Comparison of ENCODE assay signal across 13 cellular contexts in genomic region chr1:51285055-51285454, GRCh38. TPM values are rescaled to one million over a fixed set of nuclear protein-coding genes. Genes with fewer than 3 reads are reported as not detected.
DNase-seq lines count a peak whose midpoint lies in the region; ATAC-seq and TF ChIP-seq lines count a peak whose summit lies in the region.
"Had no signal": no experiment of that assay in that cellular context is flagged by ENCODE, and none has a peak within 500 bp of the region (broad histone marks: within the 10 kb centered on the region; RNA-seq: fewer than 3 reads in every experiment).

No MANE protein-coding gene starts in this region.

- no peaks in the 10 kb centered on the region for H3K9me3 Mint-ChIP-seq in activated T-helper 17 cell treated with anti-CD3 and anti-CD28 coated beads, Interleukin-2, amount 50 U/mL, for 72 hours
- H3K9me3 Mint-ChIP-seq: HFFc6 had no signal

- H3K36me3 Mint-ChIP-seq in activated T-helper 17 cell treated with anti-CD3 and anti-CD28 coated beads, Interleukin-2, amount 50 U/mL, for 72 hours (ENCODE audit: low read depth), result no peaks in the 10 kb centered on the region

- peaks cover 0 to 9% of the 10 kb centered on the region in 2 donors for H3K36me3 ChIP-seq in gastroesophageal sphincter

- H3K27ac ChIP-seq in gastroesophageal sphincter, result no peak overlapping the region

- H3K9me3 ChIP-seq in gastroesophageal sphincter, result no peaks in the 10 kb centered on the region

- DNase-seq in mesenteric fat pad (ENCODE audit: low spot score) (no peak), lower leg skin (ENCODE audit: low spot score in 2 of 2) (no peak)
- DNase-seq: activated CD4-positive, alpha-beta T cell treated with anti-CD3 and anti-CD28 coated beads, Interleukin-2, amount 50 U/mL, for 48 hours; HFFc6; mesenchymal stem cell; NCI-H1436 treated with DMSO at 0.1 percent for 48 hours; SHP77 had no signal

- no peaks in the 10 kb centered on the region for H3K4me1 ChIP-seq in gastroesophageal sphincter

- peaks cover 15% of the 10 kb centered on the region for H3K4me1 Mint-ChIP-seq in activated T-helper 17 cell treated with anti-CD3 and anti-CD28 coated beads, Interleukin-2, amount 50 U/mL, for 72 hours

- H3K27me3 Mint-ChIP-seq in activated T-helper 17 cell treated with anti-CD3 and anti-CD28 coated beads, Interleukin-2, amount 50 U/mL, for 72 hours, result no peaks in the 10 kb centered on the region

- no peaks in the 10 kb centered on the region for H3K27me3 ChIP-seq in gastroesophageal sphincter

- H3K4me3 ChIP-seq in gastroesophageal sphincter, result no peak overlapping the region
- no peak overlapping the region for H3K4me3 ChIP-seq in lower leg skin (ENCODE audit: low read depth, poor library complexity, severe bottlenecking)

- 93% methylated on average over 1 of the region's 1 CpG; no CpG with 5 or more reads in 1 of the 2 donors for WGBS in gastroesophageal sphincter (ENCODE audit: low coverage in 1 of 2), 2 donors
- 85 to 89% methylated on average over 1 of the region's 1 CpG for WGBS in lower leg skin, 2 donors

- TF ChIP-seq POLR2A in gastroesophageal sphincter (IDR thresholded peaks at IDR 0.05), result no peak
- TF ChIP-seq POLR2A in lower leg skin (IDR thresholded peaks at IDR 0.05), result no peak

- peak overlapping the region; percentile 37 for H3K4me3 Mint-ChIP-seq in activated T-helper 17 cell treated with anti-CD3 and anti-CD28 coated beads, Interleukin-2, amount 50 U/mL, for 72 hours
- H3K4me3 Mint-ChIP-seq: HFFc6 had no signal

- intact Hi-C loops in lower leg skin (cut with DNase I; ENCODE audit: low total_unique reads), result no loop called here

- TF ChIP-seq EP300 in gastroesophageal sphincter (IDR thresholded peaks at IDR 0.05), result no peak

- peak overlapping the region; percentile 75 for H3K27ac Mint-ChIP-seq in activated T-helper 17 cell treated with anti-CD3 and anti-CD28 coated beads, Interleukin-2, amount 50 U/mL, for 72 hours
- H3K27ac Mint-ChIP-seq: HFFc6 had no signal

- ATAC-seq in GM18519 (IDR thresholded peaks at IDR 0.05; ENCODE audit: low FRiP score, unreplicated experiment), result peak; percentile 89
- ATAC-seq in GM19467 (IDR thresholded peaks at IDR 0.05; ENCODE audit: unreplicated experiment), result peak; percentile 89
- peak; percentile 86 for ATAC-seq in HG03039 (IDR thresholded peaks at IDR 0.05; ENCODE audit: unreplicated experiment)
- peak; percentile 88 for ATAC-seq in activated T-helper 17 cell treated with anti-CD3 and anti-CD28 coated beads, Interleukin-2, amount 50 U/mL, for 72 hours (replicated peaks)
- no peak for ATAC-seq in gastroesophageal sphincter
- no peak for ATAC-seq in esophagus mucosa

- TF ChIP-seq CTCF in gastroesophageal sphincter (IDR thresholded peaks at IDR 0.05), result no peak
- no peak for TF ChIP-seq CTCF in lower leg skin (IDR thresholded peaks at IDR 0.05)

RNA-seq across cellular contexts. Expression of gene TTC39A, which starts 45.3 kb away (rescaled TPM):
- total RNA-seq in activated T-helper 17 cell treated with anti-CD3 and anti-CD28 coated beads, Interleukin-2, amount 50 U/mL, for 72 hours, result under 1 TPM in 1 of 2 donors, not detected in 1; 0.74 TPM
- total RNA-seq in mesenteric fat pad (0.45 TPM), gastroesophageal sphincter (1 to 10 TPM in 1 of 4 donors, under 1 TPM in 3; 0.40 to 9.6 (median 0.70) TPM), esophagus mucosa (32.6 TPM), lower leg skin (10 to 100 TPM; 12.2 to 16.5 (median 15.3) TPM)

RNA-seq across cellular contexts. Expression of gene RNF11, which starts 49.0 kb away (rescaled TPM):
- total RNA-seq in activated T-helper 17 cell treated with anti-CD3 and anti-CD28 coated beads, Interleukin-2, amount 50 U/mL, for 72 hours, result 10 to 100 TPM; 23.6 to 30.3 TPM
- total RNA-seq in mesenteric fat pad (121 TPM), gastroesophageal sphincter (100 to 1,000 TPM in 3 of 4 donors, 10 to 100 TPM in 1; 96.7 to 156 (median 118) TPM), esophagus mucosa (78.8 TPM), lower leg skin (10 to 100 TPM; 65.4 to 95.3 (median 81.6) TPM)

Comparison
In these comparisons a context has a peak if more than half of its experiments do, and no peak if none do; other contexts are left out.
1. ATAC-seq: peak in GM18519 (single experiment), GM19467 (single experiment), HG03039 (single experiment) and activated T-helper 17 cell treated with anti-CD3 and anti-CD28 coated beads, Interleukin-2, amount 50 U/mL, for 72 hours (single experiment); none in gastroesophageal sphincter (single experiment) and esophagus mucosa (single experiment).